Comparison of ENCODE assay signal across 17 cellular contexts in the genomic region with DNA sequence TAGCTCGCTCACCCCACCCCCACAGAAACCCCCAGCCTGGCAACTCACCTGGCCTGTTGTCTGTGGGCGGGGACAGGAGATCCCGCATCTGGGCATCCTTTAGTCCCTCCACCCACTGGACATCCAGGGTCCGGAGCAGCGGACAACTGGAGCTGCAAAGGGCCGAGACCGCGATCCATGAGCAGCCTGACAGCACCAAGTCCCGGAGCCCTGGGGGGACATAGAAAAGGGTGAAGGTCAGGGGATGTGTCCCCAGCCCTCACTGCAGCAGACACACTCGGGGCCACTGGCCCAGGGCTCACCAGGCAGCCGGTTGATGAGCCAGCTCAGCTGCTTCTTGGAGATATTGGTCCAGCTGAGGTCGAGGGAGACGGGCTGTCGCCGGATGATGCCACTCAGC. TPM values are rescaled to one million over a fixed set of nuclear protein-coding genes. Genes with fewer than 3 reads are reported as not detected.
DNase-seq lines count a peak whose midpoint lies in the region; ATAC-seq and TF ChIP-seq lines count a peak whose summit lies in the region.
"Had no signal": no experiment of that assay in that cellular context is flagged by ENCODE, and none has a peak within 500 bp of the region (broad histone marks: within the 10 kb centered on the region; RNA-seq: fewer than 3 reads in every experiment).

No MANE protein-coding gene starts in this region.

- no peak overlapping the region for H2BK5ac ChIP-seq in neuronal stem cell (ENCODE audit: low read length)

- no peak overlapping the region for H3K14ac ChIP-seq in neuronal stem cell (ENCODE audit: low read length)

- no peak overlapping the region for H4K91ac ChIP-seq in neuronal stem cell (ENCODE audit: low read depth, low read length, poor library complexity)

- no peak overlapping the region for H2BK12ac ChIP-seq in neuronal stem cell (ENCODE audit: low read length)

- DNase-seq in SK-N-SH (peak; percentile 8), neuronal stem cell (ENCODE audit: low spot score) (no peak), activated T-cell treated with anti-CD3 and anti-CD28 coated beads for 4 hours (no peak), NCI-H1436 treated with DMSO at 0.1 percent for 48 hours (lab: John Stamatoyannopoulos, UW) (no peak)
- DNase-seq: AML-193; Caco-2; Calu3; CD4-positive, alpha-beta T cell; CD8-positive, alpha-beta T cell; DMS79 treated with DMSO at 0.1 percent for 48 hours; GF-D8 had no signal

- H3F3A ChIP-seq in SK-N-SH (replicated peaks; ENCODE audit: insufficient read depth) = no peaks in the 10 kb centered on the region

- in situ Hi-C loops in GM18951 (cut with MboI; ENCODE audit: low sequenced_read_pairs, unreplicated experiment) = no loop called here

- H3K18ac ChIP-seq in neuronal stem cell (ENCODE audit: low read length) = no peak overlapping the region

- H3K9me2 ChIP-seq in SK-N-SH = no peaks in the 10 kb centered on the region

- H3K9ac ChIP-seq in SK-N-SH (no peak overlapping the region), neuronal stem cell (ENCODE audit: low read depth, low read length, poor library complexity) (no peak overlapping the region)
- H3K9ac ChIP-seq: BLaER1 treated with 17β-estradiol and CSF1 and Interleukin-3, amounts not matched to agents 10 nM and 100 nM had no signal

- WGBS in SK-N-SH (ENCODE audit: low lambda C conversion rate) = no CpG with 5 or more reads among the region's 15 CpGs
- no CpG with 5 or more reads among the region's 15 CpGs for WGBS in neuronal stem cell (ENCODE audit: extremely low coverage in 2 of 2, insufficient read length in 2 of 2, insufficient replicate concordance in 1 of 2), 2 donors

- no peak for TF ChIP-seq RAD21 in SK-N-SH (IDR thresholded peaks at IDR 0.05; ENCODE audit: low read length)

- H3K79me2 ChIP-seq in SK-N-SH (ENCODE audit: insufficient read depth) = no peaks in the 10 kb centered on the region

- no peak overlapping the region for H2BK120ac ChIP-seq in neuronal stem cell (ENCODE audit: low read depth, low read length)

- H3K4me2 ChIP-seq in SK-N-SH = no peak overlapping the region
- H3K4me2 ChIP-seq in neuronal stem cell (ENCODE audit: insufficient read depth, low read length, poor library complexity, severe bottlenecking) = no peak overlapping the region
- H3K4me2 ChIP-seq: A549; BLaER1 treated with 17β-estradiol and CSF1 and Interleukin-3, amounts not matched to agents 10 nM and 100 nM had no signal

- no peaks in the 10 kb centered on the region for H3K9me3 ChIP-seq in SK-N-SH
- peaks cover 8 to 17% of the 10 kb centered on the region in 2 donors for H3K9me3 ChIP-seq in neuronal stem cell (replicated peaks in 1 of 2; ENCODE audit: control insufficient read depth in 2 of 2, insufficient read depth in 1 of 2, low read depth in 1 of 2, low read length in 2 of 2)

- TF ChIP-seq POLR2A in GM18951 (IDR thresholded peaks at IDR 0.05; ENCODE audit: extremely low read depth, insufficient read depth, insufficient read length) = peak; percentile 14

- peaks cover 5% of the 10 kb centered on the region for H3K79me1 ChIP-seq in neuronal stem cell (ENCODE audit: low read depth, low read length)

- H3K36me3 ChIP-seq in SK-N-SH (replicated peaks in 1 of 2; ENCODE audit: control insufficient read depth in 1 of 2, insufficient read depth in 2 of 2, low read length in 1 of 2) (peaks cover 21 to 40% of the 10 kb centered on the region in 2 experiments), neuronal stem cell (replicated peaks in 1 of 2; ENCODE audit: control insufficient read depth in 2 of 2, insufficient read depth in 2 of 2, low read length in 2 of 2) (peaks cover 66 to 96% of the 10 kb centered on the region in 2 donors)

- H3K4me3 ChIP-seq in SK-N-SH (ENCODE audit: low read depth in 2 of 2, low read length in 1 of 2) (no peak overlapping the region), neuronal stem cell (ENCODE audit: low read length in 2 of 2) (no peak overlapping the region)
- H3K4me3 ChIP-seq: A549; BLaER1 treated with 17β-estradiol and CSF1 and Interleukin-3, amounts not matched to agents 10 nM and 100 nM had no signal

- CTCF ChIA-PET in SK-N-SH (lab: Yijun Ruan, JAX) = interaction anchor here (1.1 to 6.9 kb wide), 6 partner anchors 10 to 123 kb away, joined by 3 to 192 read pairs (median 11); no protein-coding TSS in a partner anchor

- no peak overlapping the region for H2BK15ac ChIP-seq in neuronal stem cell (ENCODE audit: low read length)

- TF ChIP-seq CTCF in SK-N-SH (IDR thresholded peaks at IDR 0.05) = no peak

- no peak overlapping the region for H4K8ac ChIP-seq in neuronal stem cell (ENCODE audit: low read depth, low read length)

- ATAC-seq in SK-N-SH treated with all-trans-retinoic acid at 6 μM for 48 hours = no peak
- ATAC-seq: A549; CD8-positive, alpha-beta T cell had no signal

- H3K27ac ChIP-seq in SK-N-SH (ENCODE audit: low read depth in 2 of 2, low read length in 1 of 2) (no peak overlapping the region), neuronal stem cell (replicated peaks; ENCODE audit: low read length) (no peak overlapping the region)
- H3K27ac ChIP-seq: 22Rv1; A549; BLaER1 treated with 17β-estradiol and CSF1 and Interleukin-3, amounts not matched to agents 10 nM and 100 nM; C4-2B had no signal

- no peaks in the 10 kb centered on the region for H4K20me1 ChIP-seq in SK-N-SH (ENCODE audit: insufficient read depth)

- H2AFZ ChIP-seq in SK-N-SH (ENCODE audit: low read depth) = no peak overlapping the region
- H2AFZ ChIP-seq in neuronal stem cell (ENCODE audit: low read length) = no peak overlapping the region

- H3K27me3 ChIP-seq in SK-N-SH (ENCODE audit: insufficient read depth) (no peaks in the 10 kb centered on the region), neuronal stem cell (ENCODE audit: control insufficient read depth in 3 of 3, insufficient read depth in 3 of 3, low read depth in 1 of 3, low read length in 3 of 3) (no peaks in the 10 kb centered on the region)
- H3K27me3 ChIP-seq: BLaER1 treated with 17β-estradiol and CSF1 and Interleukin-3, amounts not matched to agents 10 nM and 100 nM had no signal

- no peak for TF ChIP-seq EP300 in SK-N-SH (IDR thresholded peaks at IDR 0.05; ENCODE audit: borderline replicate concordance in 1 of 2, low read depth in 1 of 2, low read length in 1 of 2)

- H3K23ac ChIP-seq in neuronal stem cell (ENCODE audit: low read depth, low read length, poor library complexity) = peak overlapping the region; percentile 14

- H2AK5ac ChIP-seq in neuronal stem cell (ENCODE audit: low read depth, low read length) = no peak overlapping the region

- POLR2A ChIA-PET in SK-N-SH (lab: Yijun Ruan, JAX) = interaction anchor here (0.6 kb wide), 1 partner anchor 52 kb away, joined by 3 read pairs; no protein-coding TSS in a partner anchor

- H3K4me1 ChIP-seq in SK-N-SH (ENCODE audit: control insufficient read depth in 1 of 2, insufficient read depth in 2 of 2, low read depth in 1 of 2, low read length in 1 of 2) (peaks cover 0 to 2% of the 10 kb centered on the region in 2 experiments; a peak in 1 of 4 replicates), neuronal stem cell (ENCODE audit: control insufficient read depth in 2 of 2, insufficient read depth in 1 of 2, low read depth in 1 of 2, low read length in 2 of 2) (no peaks in the 10 kb centered on the region)
- H3K4me1 ChIP-seq: Caco-2 had no signal

- H3K4ac ChIP-seq in neuronal stem cell (ENCODE audit: low read length) = no peak overlapping the region

TF ChIP-seq in SK-N-SH, 30 proteins besides CTCF, POLR2A, EP300 and RAD21 (continues in another document):
- TF ChIP-seq, protein P1, sequence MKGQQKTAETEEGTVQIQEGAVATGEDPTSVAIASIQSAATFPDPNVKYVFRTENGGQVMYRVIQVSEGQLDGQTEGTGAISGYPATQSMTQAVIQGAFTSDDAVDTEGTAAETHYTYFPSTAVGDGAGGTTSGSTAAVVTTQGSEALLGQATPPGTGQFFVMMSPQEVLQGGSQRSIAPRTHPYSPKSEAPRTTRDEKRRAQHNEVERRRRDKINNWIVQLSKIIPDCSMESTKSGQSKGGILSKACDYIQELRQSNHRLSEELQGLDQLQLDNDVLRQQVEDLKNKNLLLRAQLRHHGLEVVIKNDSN (IDR thresholded peaks at IDR 0.05; ENCODE audit: borderline replicate concordance, low read depth) = no peak
- TF ChIP-seq RXRA (IDR thresholded peaks at IDR 0.05; ENCODE audit: borderline replicate concordance, low read depth) (no peak), RFX5 (IDR thresholded peaks at IDR 0.05; ENCODE audit: low read length) (no peak), GATA2 (CRISPR knock-in tag; IDR thresholded peaks at IDR 0.05) (no peak), CHD2 (IDR thresholded peaks at IDR 0.05; ENCODE audit: low read length, partially characterized antibody) (no peak), EZH2phosphoT487 (IDR thresholded peaks at IDR 0.05; ENCODE audit: borderline replicate concordance, low read depth) (no peak), YY1 (IDR thresholded peaks at IDR 0.05; ENCODE audit: low read depth) (no peak), NFIC (IDR thresholded peaks at IDR 0.05; ENCODE audit: borderline replicate concordance) (no peak), RCOR1 (IDR thresholded peaks at IDR 0.05; ENCODE audit: low read length) (no peak)

TF ChIP-seq in SK-N-SH treated with all-trans-retinoic acid at 6 μM for 48 hours, 23 proteins besides CTCF, POLR2A, EP300 and RAD21 (continues in another document):
- TF ChIP-seq, protein P2, sequence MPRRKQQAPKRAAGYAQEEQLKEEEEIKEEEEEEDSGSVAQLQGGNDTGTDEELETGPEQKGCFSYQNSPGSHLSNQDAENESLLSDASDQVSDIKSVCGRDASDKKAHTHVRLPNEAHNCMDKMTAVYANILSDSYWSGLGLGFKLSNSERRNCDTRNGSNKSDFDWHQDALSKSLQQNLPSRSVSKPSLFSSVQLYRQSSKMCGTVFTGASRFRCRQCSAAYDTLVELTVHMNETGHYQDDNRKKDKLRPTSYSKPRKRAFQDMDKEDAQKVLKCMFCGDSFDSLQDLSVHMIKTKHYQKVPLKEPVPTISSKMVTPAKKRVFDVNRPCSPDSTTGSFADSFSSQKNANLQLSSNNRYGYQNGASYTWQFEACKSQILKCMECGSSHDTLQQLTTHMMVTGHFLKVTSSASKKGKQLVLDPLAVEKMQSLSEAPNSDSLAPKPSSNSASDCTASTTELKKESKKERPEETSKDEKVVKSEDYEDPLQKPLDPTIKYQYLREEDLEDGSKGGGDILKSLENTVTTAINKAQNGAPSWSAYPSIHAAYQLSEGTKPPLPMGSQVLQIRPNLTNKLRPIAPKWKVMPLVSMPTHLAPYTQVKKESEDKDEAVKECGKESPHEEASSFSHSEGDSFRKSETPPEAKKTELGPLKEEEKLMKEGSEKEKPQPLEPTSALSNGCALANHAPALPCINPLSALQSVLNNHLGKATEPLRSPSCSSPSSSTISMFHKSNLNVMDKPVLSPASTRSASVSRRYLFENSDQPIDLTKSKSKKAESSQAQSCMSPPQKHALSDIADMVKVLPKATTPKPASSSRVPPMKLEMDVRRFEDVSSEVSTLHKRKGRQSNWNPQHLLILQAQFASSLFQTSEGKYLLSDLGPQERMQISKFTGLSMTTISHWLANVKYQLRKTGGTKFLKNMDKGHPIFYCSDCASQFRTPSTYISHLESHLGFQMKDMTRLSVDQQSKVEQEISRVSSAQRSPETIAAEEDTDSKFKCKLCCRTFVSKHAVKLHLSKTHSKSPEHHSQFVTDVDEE (CRISPR knock-in tag; IDR thresholded peaks at IDR 0.05) = no peak

RNA-seq across cellular contexts. Expression of a gene that starts 40.9 kb away (rescaled TPM):
- 28.7 and 29.4 TPM in 2 replicates for polyA plus RNA-seq in SK-N-SH (2012; rRNA removed)
- polyA plus RNA-seq in SK-N-SH (2012; cell fraction: cytosol; rRNA removed) = 26.7 and 29.0 TPM in 2 replicates
- 55.4 and 56.0 TPM in 2 replicates for polyA plus RNA-seq in SK-N-SH (2012; cell fraction: nucleus; rRNA removed)
- 33.5 TPM for polyA plus RNA-seq in neuronal stem cell (2013, experiment 1 of 2)
- polyA plus RNA-seq in neuronal stem cell (2013, experiment 2 of 2) = 34.8 TPM
